ENCODE assay signal across 18 cellular contexts in genomic region chr9:115943591-115944165, GRCh38.
DNase-seq lines count a peak whose midpoint lies in the region; ATAC-seq, FAIRE-seq and TF ChIP-seq lines count a peak whose summit lies in the region.
"Had no signal": no experiment of that assay in that cellular context is flagged by ENCODE, and none has a peak within 500 bp of the region (broad histone marks: within the 10 kb centered on the region; RNA-seq: fewer than 3 reads in every experiment).

No MANE protein-coding gene starts in this region.

- peaks cover 42% of the 10 kb centered on the region for H3K4me1 ChIP-seq in RWPE2 (ENCODE audit: insufficient read depth, poor library complexity, severe bottlenecking)
- no peaks in the 10 kb centered on the region for H3K4me1 ChIP-seq in colonic mucosa
- no peaks in the 10 kb centered on the region for H3K4me1 ChIP-seq in muscle layer of colon (ENCODE audit: insufficient read depth, low read length)
- H3K4me1 ChIP-seq in tibial nerve: peaks cover 3 to 32% (median 13%) of the 10 kb centered on the region in 4 donors

- no peak overlapping the region for H3K4me3 ChIP-seq in RWPE2 (ENCODE audit: severe bottlenecking)
- no peak overlapping the region for H3K4me3 ChIP-seq in colonic mucosa
- H3K4me3 ChIP-seq in muscle layer of colon (ENCODE audit: low read depth in 1 of 2, low read length in 2 of 2): no peak overlapping the region
- H3K4me3 ChIP-seq in tibial nerve: no peak overlapping the region

- H3K27ac Mint-ChIP-seq in progenitor cell of endocrine pancreas: no peak overlapping the region
- H3K27ac Mint-ChIP-seq: activated CD8-positive, alpha-beta T cell treated with anti-CD3 and anti-CD28 coated beads for 36 hours; CD4-positive, alpha-beta memory T cell had no signal

- no peaks in the 10 kb centered on the region for H3K27me3 ChIP-seq in RWPE2 (ENCODE audit: insufficient read depth, poor library complexity, severe bottlenecking)
- no peaks in the 10 kb centered on the region for H3K27me3 ChIP-seq in colonic mucosa
- no peaks in the 10 kb centered on the region for H3K27me3 ChIP-seq in muscle layer of colon (ENCODE audit: control insufficient read depth in 1 of 2, insufficient read depth in 2 of 2, low read length in 2 of 2)
- H3K27me3 ChIP-seq in tibial nerve: no peaks in the 10 kb centered on the region

- H3K27ac ChIP-seq in RWPE2 (ENCODE audit: poor library complexity, severe bottlenecking) (peak overlapping the region; percentile 84), colonic mucosa (peak overlapping the region; percentile 24), muscle layer of colon (ENCODE audit: low read depth, low read length) (peak overlapping the region; percentile 29), tibial nerve (peak overlapping the region; percentile 28 to 82 (median 74))
- H3K27ac ChIP-seq: HL-60 had no signal

- H3K36me3 ChIP-seq in RWPE2 (ENCODE audit: low read depth) (no peaks in the 10 kb centered on the region), colonic mucosa (no peaks in the 10 kb centered on the region), muscle layer of colon (ENCODE audit: insufficient read depth, low read length) (no peaks in the 10 kb centered on the region), tibial nerve (no peaks in the 10 kb centered on the region)

- no peaks in the 10 kb centered on the region for H3K9me3 Mint-ChIP-seq in progenitor cell of endocrine pancreas (ENCODE audit: low read depth)
- H3K9me3 Mint-ChIP-seq: activated CD8-positive, alpha-beta T cell treated with anti-CD3 and anti-CD28 coated beads for 36 hours had no signal

- peaks cover 3% of the 10 kb centered on the region for H3K27me3 Mint-ChIP-seq in progenitor cell of endocrine pancreas

- no peak for TF ChIP-seq POLR2A in tibial nerve (IDR thresholded peaks at IDR 0.05)

- peaks cover 2% of the 10 kb centered on the region for H3K4me1 Mint-ChIP-seq in progenitor cell of endocrine pancreas (ENCODE audit: low read depth)
- H3K4me1 Mint-ChIP-seq: CD4-positive, alpha-beta memory T cell had no signal

- no peak overlapping the region for H3K9ac ChIP-seq in colonic mucosa (ENCODE audit: low read depth in 2 of 2, low read length in 2 of 2)
- H3K9ac ChIP-seq in muscle layer of colon (ENCODE audit: low read length): no peak overlapping the region

- no peak for ATAC-seq in RWPE2 (ENCODE audit: low read depth)
- ATAC-seq: activated CD8-positive, alpha-beta T cell treated with anti-CD3 and anti-CD28 coated beads for 36 hours had no signal

- intact Hi-C loops in colonic mucosa (cut with DNase I): no loop called here

- no peak for TF ChIP-seq CTCF in RWPE2 (IDR thresholded peaks at IDR 0.05; ENCODE audit: poor library complexity, severe bottlenecking)
- no peak for TF ChIP-seq CTCF in colonic mucosa (IDR thresholded peaks at IDR 0.05)
- no peak for TF ChIP-seq CTCF in tibial nerve (IDR thresholded peaks at IDR 0.05)
- no peak for TF ChIP-seq CTCF in progenitor cell of endocrine pancreas (IDR thresholded peaks at IDR 0.05; ENCODE audit: unreplicated experiment)

- no peaks in the 10 kb centered on the region for H3K9me3 ChIP-seq in RWPE2 (ENCODE audit: severe bottlenecking)
- no peaks in the 10 kb centered on the region for H3K9me3 ChIP-seq in colonic mucosa
- H3K9me3 ChIP-seq in muscle layer of colon (ENCODE audit: low read length): no peaks in the 10 kb centered on the region
- H3K9me3 ChIP-seq in tibial nerve: no peaks in the 10 kb centered on the region

- DNase-seq in RWPE2 (ENCODE audit: low spot score) (no peak), colonic mucosa (no peak), tibial nerve (ENCODE audit: low spot score in 2 of 2) (no peak), urothelium cell line (ENCODE audit: low spot score) (no peak), progenitor cell of endocrine pancreas (ENCODE audit: low spot score, unreplicated experiment) (no peak), nucleus accumbens (lab: John Stamatoyannopoulos, UW) (no peak)
- no peak for DNase-seq in activated CD4-positive, alpha-beta T cell treated with anti-CD3 and anti-CD28 coated beads for 4 hours
- DNase-seq: activated CD8-positive, alpha-beta T cell treated with anti-CD3 and anti-CD28 coated beads for 36 hours; activated naive CD4-positive, alpha-beta T cell treated with Interleukin-2 at 50 U/mL for 16 hours; CD4-positive, alpha-beta memory T cell; NCI-H2107; occipital lobe; stimulated activated CD4-positive, alpha-beta T cell treated with anti-CD3 and anti-CD28 coated beads, Interleukin-4, amount 100 ng/mL, for 1 hour; stimulated activated naive CD4-positive, alpha-beta T cell treated with Interleukin-2 at 50 U/mL for 16 hours; T-helper 2 cell had no signal

- no peak for FAIRE-seq in urothelium cell line (lab: Jason Lieb, UNC)
- FAIRE-seq: colon had no signal

- no peak overlapping the region for H3K4me3 Mint-ChIP-seq in progenitor cell of endocrine pancreas (ENCODE audit: low read depth)
- H3K4me3 Mint-ChIP-seq: activated CD8-positive, alpha-beta T cell treated with anti-CD3 and anti-CD28 coated beads for 36 hours; CD4-positive, alpha-beta memory T cell had no signal

- TF ChIP-seq EP300 in tibial nerve (IDR thresholded peaks at IDR 0.05): no peak

- no peaks in the 10 kb centered on the region for H3K36me3 Mint-ChIP-seq in progenitor cell of endocrine pancreas (ENCODE audit: insufficient read depth)
- H3K36me3 Mint-ChIP-seq: CD4-positive, alpha-beta memory T cell had no signal

Comparison
In these comparisons a context has a peak if more than half of its experiments do, and no peak if none do; other contexts are left out.
1. H3K27ac ChIP-seq: peak in every context shown above with its lines; median percentile 84 in RWPE2; 74 in tibial nerve; 29 in muscle layer of colon; 24 in colonic mucosa.